14 cellular contexts compared by ENCODE assay signal in the genomic region with DNA sequence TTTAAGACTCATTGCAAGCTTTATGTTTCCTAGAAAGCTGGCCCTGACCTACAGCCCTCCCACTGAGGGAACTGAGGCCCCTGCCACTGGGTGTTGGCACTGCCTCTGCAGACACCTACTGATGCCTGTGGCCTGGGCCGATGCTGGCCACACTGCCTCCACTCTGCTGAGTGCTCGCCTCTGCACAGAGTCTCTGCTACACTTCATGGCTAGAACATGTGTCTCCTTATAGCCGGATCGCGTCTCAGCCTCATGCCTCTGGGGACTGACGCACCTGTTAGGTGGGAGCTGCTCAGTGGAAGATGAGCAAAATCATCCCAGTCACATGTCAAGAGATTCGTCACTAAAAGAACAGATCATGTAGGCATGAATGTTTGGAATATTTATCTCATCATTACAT.
"Had no signal": no experiment of that assay in that cellular context is flagged by ENCODE, and none has a peak within 500 bp of the region (broad histone marks: within the 10 kb centered on the region; RNA-seq: fewer than 3 reads in every experiment).

No MANE protein-coding gene starts in this region.

- H3K4me1 Mint-ChIP-seq: natural killer cell; neural crest cell; stimulated activated naive B cell treated with anti-CD40 and anti-IgM and Interleukin-4, amounts not matched to agents 10 μg/mL and 1 μg/mL and 100 μg/mL, for 72 hours had no signal

- H3K27ac ChIP-seq: dorsolateral prefrontal cortex, lower lobe of right lung, prostate gland, sigmoid colon, transverse colon had no signal

- H3K9me3 Mint-ChIP-seq: natural killer cell; stimulated activated naive B cell treated with anti-CD40 and anti-IgM and Interleukin-4, amounts not matched to agents 10 μg/mL and 1 μg/mL and 100 μg/mL, for 72 hours; stimulated activated naive CD8-positive, alpha-beta T cell treated with anti-CD3 and anti-CD28 coated beads, Interleukin-15, Interleukin-2, amounts not matched to agents 100 ng/mL and 50 ng/mL, for 24 hours had no signal

- H3K36me3 Mint-ChIP-seq: natural killer cell; stimulated activated naive B cell treated with anti-CD40 and anti-IgM and Interleukin-4, amounts not matched to agents 10 μg/mL and 1 μg/mL and 100 μg/mL, for 72 hours had no signal

- H3K27me3 ChIP-seq: sigmoid colon, transverse colon had no signal

- DNase-seq: dorsolateral prefrontal cortex; effector CD4-positive, alpha-beta T cell; left ventricle myocardium superior; lower lobe of right lung; natural killer cell; right cardiac atrium; sigmoid colon; spleen; stimulated activated CD4-positive, alpha-beta T cell treated with anti-CD3 and anti-CD28 coated beads, Interleukin-4, amount 100 ng/mL, for 4 hours; stimulated activated naive B cell treated with anti-CD40 and anti-IgM and Interleukin-4, amounts not matched to agents 10 μg/mL and 1 μg/mL and 100 μg/mL, for 72 hours; transverse colon had no signal

- H3K27ac Mint-ChIP-seq: natural killer cell; stimulated activated naive B cell treated with anti-CD40 and anti-IgM and Interleukin-4, amounts not matched to agents 10 μg/mL and 1 μg/mL and 100 μg/mL, for 72 hours; stimulated activated naive CD8-positive, alpha-beta T cell treated with anti-CD3 and anti-CD28 coated beads, Interleukin-15, Interleukin-2, amounts not matched to agents 100 ng/mL and 50 ng/mL, for 24 hours had no signal

- ATAC-seq: left ventricle myocardium superior; stimulated activated naive B cell treated with anti-CD40 and anti-IgM and Interleukin-4, amounts not matched to agents 10 μg/mL and 1 μg/mL and 100 μg/mL, for 72 hours had no signal

- H3K4me3 Mint-ChIP-seq: natural killer cell; neural crest cell; stimulated activated naive B cell treated with anti-CD40 and anti-IgM and Interleukin-4, amounts not matched to agents 10 μg/mL and 1 μg/mL and 100 μg/mL, for 72 hours; stimulated activated naive CD8-positive, alpha-beta T cell treated with anti-CD3 and anti-CD28 coated beads, Interleukin-15, Interleukin-2, amounts not matched to agents 100 ng/mL and 50 ng/mL, for 24 hours had no signal

- H3K9me3 ChIP-seq: lower lobe of right lung, prostate gland, sigmoid colon, spleen, transverse colon had no signal

- H3K4me1 ChIP-seq: lower lobe of right lung, prostate gland, sigmoid colon, transverse colon had no signal

- H3K36me3 ChIP-seq: lower lobe of right lung, prostate gland, sigmoid colon, spleen, transverse colon had no signal

- H3K4me3 ChIP-seq: dorsolateral prefrontal cortex, lower lobe of right lung, prostate gland, sigmoid colon, spleen, transverse colon had no signal
